1 cellular context compared by ENCODE assay signal in the genomic region with DNA sequence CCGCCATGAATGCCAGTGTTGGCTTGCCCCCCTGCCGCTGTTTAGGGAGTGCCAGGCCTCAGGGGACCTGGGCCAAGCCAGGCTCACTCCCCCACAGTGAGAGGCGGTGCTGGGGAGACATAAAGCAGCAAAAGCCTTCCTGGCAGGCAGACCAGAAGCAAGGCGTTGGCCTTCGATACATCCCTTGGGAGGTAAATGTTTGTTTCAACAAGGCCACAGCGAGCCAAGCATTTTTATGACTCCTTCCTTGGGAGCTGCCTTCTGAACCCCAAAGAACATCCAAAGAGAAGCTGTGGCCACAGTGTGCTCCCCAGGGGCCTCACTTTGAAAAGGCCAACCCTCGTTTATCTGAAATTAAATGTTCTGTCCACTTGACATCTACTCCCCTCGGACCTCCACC.
TF ChIP-seq lines count a peak whose summit lies in the region.

No MANE protein-coding gene starts in this region.

TF ChIP-seq in HEK293, 187 proteins besides CTCF, POLR2A, EP300 and RAD21 (continued from another document):
- TF ChIP-seq EGR2 (tag by site-specific recombination; IDR thresholded peaks at IDR 0.05; ENCODE audit: low read depth), result peak; percentile 44; the same call in 1 of the 2 replicates
- no peak for TF ChIP-seq ZNF121 (tag by site-specific recombination; IDR thresholded peaks at IDR 0.05)
- no peak for TF ChIP-seq ZNF311 (tag by site-specific recombination; IDR thresholded peaks at IDR 0.05; ENCODE audit: borderline replicate concordance)
- TF ChIP-seq ZNF391 (tag by site-specific recombination; IDR thresholded peaks at IDR 0.05; ENCODE audit: borderline replicate concordance, low read depth), result no peak
- TF ChIP-seq, protein P1, sequence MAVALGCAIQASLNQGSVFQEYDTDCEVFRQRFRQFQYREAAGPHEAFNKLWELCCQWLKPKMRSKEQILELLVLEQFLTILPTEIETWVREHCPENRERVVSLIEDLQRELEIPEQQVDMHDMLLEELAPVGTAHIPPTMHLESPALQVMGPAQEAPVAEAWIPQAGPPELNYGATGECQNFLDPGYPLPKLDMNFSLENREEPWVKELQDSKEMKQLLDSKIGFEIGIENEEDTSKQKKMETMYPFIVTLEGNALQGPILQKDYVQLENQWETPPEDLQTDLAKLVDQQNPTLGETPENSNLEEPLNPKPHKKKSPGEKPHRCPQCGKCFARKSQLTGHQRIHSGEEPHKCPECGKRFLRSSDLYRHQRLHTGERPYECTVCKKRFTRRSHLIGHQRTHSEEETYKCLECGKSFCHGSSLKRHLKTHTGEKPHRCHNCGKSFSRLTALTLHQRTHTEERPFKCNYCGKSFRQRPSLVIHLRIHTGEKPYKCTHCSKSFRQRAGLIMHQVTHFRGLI (tag by site-specific recombination; IDR thresholded peaks at IDR 0.05), result 0 out of 2 replicates have a peak, but pooled peaks have one; percentile 32
- TF ChIP-seq ZBTB20 (tag by site-specific recombination; IDR thresholded peaks at IDR 0.05), result no peak
- TF ChIP-seq FEZF1 (tag by site-specific recombination; IDR thresholded peaks at IDR 0.05), result 0 out of 2 replicates have a peak, but pooled peaks have one; percentile 19
- TF ChIP-seq, protein P2, sequence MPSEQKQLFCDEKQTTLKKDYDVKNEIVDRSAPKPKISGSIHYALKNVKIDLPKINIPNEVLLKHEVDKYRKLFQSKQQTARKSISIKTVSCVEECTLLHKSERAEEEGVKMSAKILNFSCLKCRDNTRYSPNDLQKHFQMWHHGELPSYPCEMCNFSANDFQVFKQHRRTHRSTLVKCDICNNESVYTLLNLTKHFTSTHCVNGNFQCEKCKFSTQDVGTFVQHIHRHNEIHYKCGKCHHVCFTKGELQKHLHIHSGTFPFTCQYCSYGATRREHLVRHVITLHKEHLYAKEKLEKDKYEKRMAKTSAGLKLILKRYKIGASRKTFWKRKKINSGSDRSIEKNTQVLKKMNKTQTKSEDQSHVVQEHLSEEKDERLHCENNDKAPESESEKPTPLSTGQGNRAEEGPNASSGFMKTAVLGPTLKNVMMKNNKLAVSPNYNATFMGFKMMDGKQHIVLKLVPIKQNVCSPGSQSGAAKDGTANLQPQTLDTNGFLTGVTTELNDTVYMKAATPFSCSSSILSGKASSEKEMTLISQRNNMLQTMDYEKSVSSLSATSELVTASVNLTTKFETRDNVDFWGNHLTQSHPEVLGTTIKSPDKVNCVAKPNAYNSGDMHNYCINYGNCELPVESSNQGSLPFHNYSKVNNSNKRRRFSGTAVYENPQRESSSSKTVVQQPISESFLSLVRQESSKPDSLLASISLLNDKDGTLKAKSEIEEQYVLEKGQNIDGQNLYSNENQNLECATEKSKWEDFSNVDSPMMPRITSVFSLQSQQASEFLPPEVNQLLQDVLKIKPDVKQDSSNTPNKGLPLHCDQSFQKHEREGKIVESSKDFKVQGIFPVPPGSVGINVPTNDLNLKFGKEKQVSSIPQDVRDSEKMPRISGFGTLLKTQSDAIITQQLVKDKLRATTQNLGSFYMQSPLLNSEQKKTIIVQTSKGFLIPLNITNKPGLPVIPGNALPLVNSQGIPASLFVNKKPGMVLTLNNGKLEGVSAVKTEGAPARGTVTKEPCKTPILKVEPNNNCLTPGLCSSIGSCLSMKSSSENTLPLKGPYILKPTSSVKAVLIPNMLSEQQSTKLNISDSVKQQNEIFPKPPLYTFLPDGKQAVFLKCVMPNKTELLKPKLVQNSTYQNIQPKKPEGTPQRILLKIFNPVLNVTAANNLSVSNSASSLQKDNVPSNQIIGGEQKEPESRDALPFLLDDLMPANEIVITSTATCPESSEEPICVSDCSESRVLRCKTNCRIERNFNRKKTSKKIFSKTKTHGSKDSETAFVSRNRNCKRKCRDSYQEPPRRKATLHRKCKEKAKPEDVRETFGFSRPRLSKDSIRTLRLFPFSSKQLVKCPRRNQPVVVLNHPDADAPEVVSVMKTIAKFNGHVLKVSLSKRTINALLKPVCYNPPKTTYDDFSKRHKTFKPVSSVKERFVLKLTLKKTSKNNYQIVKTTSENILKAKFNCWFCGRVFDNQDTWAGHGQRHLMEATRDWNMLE (tag by site-specific recombination; conservative IDR thresholded peaks at IDR 0.05; ENCODE audit: low read depth), result no peak
- peak; percentile 99 for TF ChIP-seq GLIS1 (tag by site-specific recombination; IDR thresholded peaks at IDR 0.05)
- TF ChIP-seq, protein P3, sequence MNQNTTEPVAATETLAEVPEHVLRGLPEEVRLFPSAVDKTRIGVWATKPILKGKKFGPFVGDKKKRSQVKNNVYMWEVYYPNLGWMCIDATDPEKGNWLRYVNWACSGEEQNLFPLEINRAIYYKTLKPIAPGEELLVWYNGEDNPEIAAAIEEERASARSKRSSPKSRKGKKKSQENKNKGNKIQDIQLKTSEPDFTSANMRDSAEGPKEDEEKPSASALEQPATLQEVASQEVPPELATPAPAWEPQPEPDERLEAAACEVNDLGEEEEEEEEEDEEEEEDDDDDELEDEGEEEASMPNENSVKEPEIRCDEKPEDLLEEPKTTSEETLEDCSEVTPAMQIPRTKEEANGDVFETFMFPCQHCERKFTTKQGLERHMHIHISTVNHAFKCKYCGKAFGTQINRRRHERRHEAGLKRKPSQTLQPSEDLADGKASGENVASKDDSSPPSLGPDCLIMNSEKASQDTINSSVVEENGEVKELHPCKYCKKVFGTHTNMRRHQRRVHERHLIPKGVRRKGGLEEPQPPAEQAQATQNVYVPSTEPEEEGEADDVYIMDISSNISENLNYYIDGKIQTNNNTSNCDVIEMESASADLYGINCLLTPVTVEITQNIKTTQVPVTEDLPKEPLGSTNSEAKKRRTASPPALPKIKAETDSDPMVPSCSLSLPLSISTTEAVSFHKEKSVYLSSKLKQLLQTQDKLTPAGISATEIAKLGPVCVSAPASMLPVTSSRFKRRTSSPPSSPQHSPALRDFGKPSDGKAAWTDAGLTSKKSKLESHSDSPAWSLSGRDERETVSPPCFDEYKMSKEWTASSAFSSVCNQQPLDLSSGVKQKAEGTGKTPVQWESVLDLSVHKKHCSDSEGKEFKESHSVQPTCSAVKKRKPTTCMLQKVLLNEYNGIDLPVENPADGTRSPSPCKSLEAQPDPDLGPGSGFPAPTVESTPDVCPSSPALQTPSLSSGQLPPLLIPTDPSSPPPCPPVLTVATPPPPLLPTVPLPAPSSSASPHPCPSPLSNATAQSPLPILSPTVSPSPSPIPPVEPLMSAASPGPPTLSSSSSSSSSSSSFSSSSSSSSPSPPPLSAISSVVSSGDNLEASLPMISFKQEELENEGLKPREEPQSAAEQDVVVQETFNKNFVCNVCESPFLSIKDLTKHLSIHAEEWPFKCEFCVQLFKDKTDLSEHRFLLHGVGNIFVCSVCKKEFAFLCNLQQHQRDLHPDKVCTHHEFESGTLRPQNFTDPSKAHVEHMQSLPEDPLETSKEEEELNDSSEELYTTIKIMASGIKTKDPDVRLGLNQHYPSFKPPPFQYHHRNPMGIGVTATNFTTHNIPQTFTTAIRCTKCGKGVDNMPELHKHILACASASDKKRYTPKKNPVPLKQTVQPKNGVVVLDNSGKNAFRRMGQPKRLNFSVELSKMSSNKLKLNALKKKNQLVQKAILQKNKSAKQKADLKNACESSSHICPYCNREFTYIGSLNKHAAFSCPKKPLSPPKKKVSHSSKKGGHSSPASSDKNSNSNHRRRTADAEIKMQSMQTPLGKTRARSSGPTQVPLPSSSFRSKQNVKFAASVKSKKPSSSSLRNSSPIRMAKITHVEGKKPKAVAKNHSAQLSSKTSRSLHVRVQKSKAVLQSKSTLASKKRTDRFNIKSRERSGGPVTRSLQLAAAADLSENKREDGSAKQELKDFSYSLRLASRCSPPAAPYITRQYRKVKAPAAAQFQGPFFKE (tag by site-specific recombination; IDR thresholded peaks at IDR 0.05; ENCODE audit: borderline replicate concordance), result no peak
- TF ChIP-seq, protein P4, sequence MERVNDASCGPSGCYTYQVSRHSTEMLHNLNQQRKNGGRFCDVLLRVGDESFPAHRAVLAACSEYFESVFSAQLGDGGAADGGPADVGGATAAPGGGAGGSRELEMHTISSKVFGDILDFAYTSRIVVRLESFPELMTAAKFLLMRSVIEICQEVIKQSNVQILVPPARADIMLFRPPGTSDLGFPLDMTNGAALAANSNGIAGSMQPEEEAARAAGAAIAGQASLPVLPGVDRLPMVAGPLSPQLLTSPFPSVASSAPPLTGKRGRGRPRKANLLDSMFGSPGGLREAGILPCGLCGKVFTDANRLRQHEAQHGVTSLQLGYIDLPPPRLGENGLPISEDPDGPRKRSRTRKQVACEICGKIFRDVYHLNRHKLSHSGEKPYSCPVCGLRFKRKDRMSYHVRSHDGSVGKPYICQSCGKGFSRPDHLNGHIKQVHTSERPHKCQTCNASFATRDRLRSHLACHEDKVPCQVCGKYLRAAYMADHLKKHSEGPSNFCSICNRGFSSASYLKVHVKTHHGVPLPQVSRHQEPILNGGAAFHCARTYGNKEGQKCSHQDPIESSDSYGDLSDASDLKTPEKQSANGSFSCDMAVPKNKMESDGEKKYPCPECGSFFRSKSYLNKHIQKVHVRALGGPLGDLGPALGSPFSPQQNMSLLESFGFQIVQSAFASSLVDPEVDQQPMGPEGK (tag by site-specific recombination; IDR thresholded peaks at IDR 0.05), result no peak
- TF ChIP-seq KLF1 (tag by site-specific recombination; IDR thresholded peaks at IDR 0.05), result peak; percentile 87
- TF ChIP-seq ZFHX2 (tag by site-specific recombination; conservative IDR thresholded peaks at IDR 0.05), result peak; percentile 44; the same call in 1 of the 2 replicates
- TF ChIP-seq TCF7L2 (IDR thresholded peaks at IDR 0.05; ENCODE audit: borderline replicate concordance, low read depth, low read length), result no peak
- TF ChIP-seq GLI4 (tag by site-specific recombination; IDR thresholded peaks at IDR 0.05), result no peak
- peak; percentile 61 for TF ChIP-seq OSR2 (tag by site-specific recombination; IDR thresholded peaks at IDR 0.05)
- TF ChIP-seq HOXC10 (CRISPR knock-in tag; IDR thresholded peaks at IDR 0.05), result no peak
